Comparison of ENCODE assay signal across 18 cellular contexts in the genomic region with DNA sequence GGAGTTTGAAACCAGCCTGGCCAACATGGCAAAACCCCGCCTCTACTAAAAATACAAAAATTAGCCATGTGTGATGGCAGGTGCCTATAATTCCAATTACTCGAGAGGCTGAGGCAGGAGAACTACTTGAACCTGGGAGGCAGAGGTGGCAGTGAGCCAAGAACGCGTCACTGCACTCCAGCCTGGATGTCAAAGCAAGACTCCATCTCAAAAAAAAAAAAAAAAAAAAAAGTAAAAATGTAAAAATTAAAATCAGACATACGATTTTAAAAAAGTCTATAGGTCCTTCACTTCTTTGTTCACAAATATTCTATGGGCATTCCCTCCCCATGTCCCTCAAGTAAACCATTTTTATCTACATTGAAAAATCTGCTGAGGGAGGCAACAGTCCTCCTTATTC. TPM values are rescaled to one million over a fixed set of nuclear protein-coding genes. Genes with fewer than 3 reads are reported as not detected.
DNase-seq lines count a peak whose midpoint lies in the region; ATAC-seq and TF ChIP-seq lines count a peak whose summit lies in the region.
"Had no signal": no experiment of that assay in that cellular context is flagged by ENCODE, and none has a peak within 500 bp of the region (broad histone marks: within the 10 kb centered on the region; RNA-seq: fewer than 3 reads in every experiment).

No MANE protein-coding gene starts in this region.

- H3K27me3 ChIP-seq in adrenal gland (no peaks in the 10 kb centered on the region), ovary (no peaks in the 10 kb centered on the region)
- H3K27me3 ChIP-seq: esophagus muscularis mucosa had no signal

- TF ChIP-seq EP300 in ovary (IDR thresholded peaks at IDR 0.05), result no peak

- TF ChIP-seq CTCF in adrenal gland (IDR thresholded peaks at IDR 0.05), result no peak
- no peak for TF ChIP-seq CTCF in ovary (IDR thresholded peaks at IDR 0.05)

- ATAC-seq in T-cell (replicated peaks in 1 of 4), result no peak
- ATAC-seq in T-helper 17 cell, result no peak
- ATAC-seq: A549; activated naive CD4-positive, alpha-beta T cell treated with anti-CD3 and anti-CD28 coated beads, Interleukin-2, amount 50 U/mL, for 72 hours; natural killer cell treated with Interleukin-12 subunit alpha and Interleukin-12 subunit beta and Interleukin-15 and Interleukin-18, amount 100 ng/mL, for 72 hours had no signal

- H3K27ac Mint-ChIP-seq in T-cell (no peak overlapping the region), T-helper 17 cell (no peak overlapping the region)
- H3K27ac Mint-ChIP-seq: activated CD4-positive, alpha-beta T cell treated with anti-CD3 and anti-CD28 coated beads, Interleukin-2, amount 10 ng/mL, durations not matched to agents 7 days and 5 days; stimulated activated naive CD8-positive, alpha-beta T cell treated with anti-CD3 and anti-CD28 coated beads, Interleukin-15, Interleukin-2, amounts not matched to agents 100 ng/mL and 50 ng/mL, for 24 hours had no signal

- POLR2A ChIA-PET in T-cell (lab: Charles Lee), result no interaction called here

- CTCF ChIA-PET in T-cell (lab: Charles Lee), result interaction anchor here in 1 of 2 donors (0.7 kb wide), 1 partner anchor 17 kb away, joined by 3 read pairs; no protein-coding TSS in a partner anchor

- H3K27ac ChIP-seq in adrenal gland (no peak overlapping the region), ovary (no peak overlapping the region)
- H3K27ac ChIP-seq: A549, esophagus muscularis mucosa, GM23248, HL-60 had no signal

- 76 to 88% (median 77%) methylated on average over 5 of the region's 5 CpGs for WGBS in adrenal gland, 4 donors
- 76 to 80% (median 78%) methylated on average over 5 of the region's 5 CpGs for WGBS in ovary, 3 donors

- H3K4me1 ChIP-seq in adrenal gland (replicated peaks in 1 of 2), result no peaks in the 10 kb centered on the region
- no peaks in the 10 kb centered on the region for H3K4me1 ChIP-seq in ovary (ENCODE audit: insufficient read depth)
- H3K4me1 ChIP-seq: A549, esophagus muscularis mucosa had no signal

- peaks cover 2 to 13% (median 9%) of the 10 kb centered on the region in 3 donors for H3K4me1 Mint-ChIP-seq in T-cell
- H3K4me1 Mint-ChIP-seq in T-helper 17 cell, result peaks cover 11% of the 10 kb centered on the region
- H3K4me1 Mint-ChIP-seq: activated CD4-positive, alpha-beta T cell treated with anti-CD3 and anti-CD28 coated beads, Interleukin-2, amount 10 ng/mL, durations not matched to agents 7 days and 5 days had no signal

- H3K9me3 ChIP-seq in adrenal gland (replicated peaks in 1 of 3) (peaks cover 0 to 5% (median 0%) of the 10 kb centered on the region in 3 donors), ovary (no peaks in the 10 kb centered on the region), T-helper 17 cell (ENCODE audit: control insufficient read depth, low read length, poor library complexity, severe bottlenecking) (no peaks in the 10 kb centered on the region)
- H3K9me3 ChIP-seq: A549, esophagus muscularis mucosa had no signal

- intact Hi-C loops in adrenal gland (cut with DNase I) (no loop called here), ovary (cut with DNase I) (no loop called here)

- H3K36me3 ChIP-seq in adrenal gland (replicated peaks in 1 of 2) (peaks cover 0 to 41% of the 10 kb centered on the region in 2 donors), ovary (no peaks in the 10 kb centered on the region)

- H3K36me3 Mint-ChIP-seq in T-cell (peaks cover 54% of the 10 kb centered on the region), T-helper 17 cell (ENCODE audit: low read depth) (peaks cover 12% of the 10 kb centered on the region)

- DNase-seq in NCI-H1436 (lab: John Stamatoyannopoulos, UW) (peak; percentile 19), NCI-H1436 treated with DMSO at 0.1 percent for 48 hours (lab: John Stamatoyannopoulos, UW) (no peak), NCI-H2029 treated with DMSO at 0.1 percent for 48 hours (lab: John Stamatoyannopoulos, UW) (peak; percentile 4), adrenal gland (peak in 5 of 7 donors; percentile 15 to 75 (median 37)), ovary (peak; percentile 12 to 44 (median 35)), occipital lobe (lab: John Stamatoyannopoulos, UW) (no peak), T-cell (no peak), T-helper 17 cell (no peak)
- DNase-seq: activated CD4-positive, alpha-beta T cell treated with anti-CD3 and anti-CD28 coated beads, Interleukin-2, amount 10 ng/mL, durations not matched to agents 7 days and 5 days; GM23248; KBM-7; NCI-H146 had no signal

- no peak overlapping the region for H3K4me3 ChIP-seq in adrenal gland
- no peak overlapping the region for H3K4me3 ChIP-seq in ovary
- H3K4me3 ChIP-seq: A549, esophagus muscularis mucosa, GM23248 had no signal

- no peaks in the 10 kb centered on the region for H3K9me3 Mint-ChIP-seq in T-cell
- H3K9me3 Mint-ChIP-seq: activated CD4-positive, alpha-beta T cell treated with anti-CD3 and anti-CD28 coated beads, Interleukin-2, amount 10 ng/mL, durations not matched to agents 7 days and 5 days; activated naive CD4-positive, alpha-beta T cell treated with anti-CD3 and anti-CD28 coated beads, Interleukin-2, amount 50 U/mL, for 72 hours; natural killer cell treated with Interleukin-12 subunit alpha and Interleukin-12 subunit beta and Interleukin-15 and Interleukin-18, amount 100 ng/mL, for 72 hours; stimulated activated naive CD8-positive, alpha-beta T cell treated with anti-CD3 and anti-CD28 coated beads, Interleukin-15, Interleukin-2, amounts not matched to agents 100 ng/mL and 50 ng/mL, for 24 hours had no signal

- H3K27me3 Mint-ChIP-seq in T-cell, result no peaks in the 10 kb centered on the region
- H3K27me3 Mint-ChIP-seq in T-helper 17 cell, result no peaks in the 10 kb centered on the region
- H3K27me3 Mint-ChIP-seq: activated CD4-positive, alpha-beta T cell treated with anti-CD3 and anti-CD28 coated beads, Interleukin-2, amount 10 ng/mL, durations not matched to agents 7 days and 5 days; natural killer cell treated with Interleukin-12 subunit alpha and Interleukin-12 subunit beta and Interleukin-15 and Interleukin-18, amount 100 ng/mL, for 72 hours; stimulated activated naive CD8-positive, alpha-beta T cell treated with anti-CD3 and anti-CD28 coated beads, Interleukin-15, Interleukin-2, amounts not matched to agents 100 ng/mL and 50 ng/mL, for 24 hours had no signal

- TF ChIP-seq POLR2A in adrenal gland (IDR thresholded peaks at IDR 0.05), result no peak
- TF ChIP-seq POLR2A in ovary (IDR thresholded peaks at IDR 0.05), result no peak

- H3K4me3 Mint-ChIP-seq in T-cell, result no peak overlapping the region
- H3K4me3 Mint-ChIP-seq in T-helper 17 cell, result no peak overlapping the region
- H3K4me3 Mint-ChIP-seq: activated CD4-positive, alpha-beta T cell treated with anti-CD3 and anti-CD28 coated beads, Interleukin-2, amount 10 ng/mL, durations not matched to agents 7 days and 5 days; natural killer cell treated with Interleukin-12 subunit alpha and Interleukin-12 subunit beta and Interleukin-15 and Interleukin-18, amount 100 ng/mL, for 72 hours; stimulated activated naive CD8-positive, alpha-beta T cell treated with anti-CD3 and anti-CD28 coated beads, Interleukin-15, Interleukin-2, amounts not matched to agents 100 ng/mL and 50 ng/mL, for 24 hours had no signal

RNA-seq across cellular contexts. Expression of a gene that starts 34.9 kb away (rescaled TPM):
- under 1 TPM in 2 of 8 donors, not detected in 6; 0.14 TPM for total RNA-seq in adrenal gland
- polyA plus RNA-seq in adrenal gland, result under 1 TPM; 0.10 to 0.40 (median 0.13) TPM
- total RNA-seq in ovary, result under 1 TPM in 6 of 7 donors, not detected in 1; 0.07 to 0.46 (median 0.25) TPM
- polyA plus RNA-seq in ovary, result under 1 TPM; 0.29 to 0.68 TPM
- 0.78 TPM for total RNA-seq in occipital lobe
- under 1 TPM in 3 of 5 donors, not detected in 2; 0.15 to 0.32 (median 0.23) TPM for total RNA-seq in T-cell
- total RNA-seq in T-helper 17 cell, result not detected

RNA-seq across cellular contexts. Expression of a gene that starts 38.2 kb away (rescaled TPM):
- total RNA-seq in adrenal gland (100 to 1,000 TPM in 5 of 8 donors, 10 to 100 TPM in 3; 51.2 to 133 (median 116) TPM), ovary (100 to 1,000 TPM in 4 of 7 donors, 10 to 100 TPM in 3; 80.2 to 157 (median 110) TPM), occipital lobe (129 TPM), T-cell (10 to 100 TPM; 72.1 to 95.7 (median 80.5) TPM), T-helper 17 cell (10 to 100 TPM; 94.3 to 94.5 TPM)
- polyA plus RNA-seq in adrenal gland (100 to 1,000 TPM in 1 of 3 donors, 10 to 100 TPM in 2; 19.9 to 125 (median 24.0) TPM), ovary (100 to 1,000 TPM in 1 of 2 donors, 10 to 100 TPM in 1; 51.7 to 101 TPM)

Comparison
In these comparisons a context has a peak if more than half of its experiments do, and no peak if none do; other contexts are left out.
1. DNase-seq: peak in NCI-H1436 (single experiment), NCI-H2029 treated with DMSO at 0.1 percent for 48 hours (single experiment), adrenal gland (5 of 7) and ovary (5 of 5); none in NCI-H1436 treated with DMSO at 0.1 percent for 48 hours (single experiment), occipital lobe (single experiment), T-cell (0 of 34) and T-helper 17 cell (0 of 3).